Comparison of ENCODE assay signal across 18 cellular contexts in the genomic region with DNA sequence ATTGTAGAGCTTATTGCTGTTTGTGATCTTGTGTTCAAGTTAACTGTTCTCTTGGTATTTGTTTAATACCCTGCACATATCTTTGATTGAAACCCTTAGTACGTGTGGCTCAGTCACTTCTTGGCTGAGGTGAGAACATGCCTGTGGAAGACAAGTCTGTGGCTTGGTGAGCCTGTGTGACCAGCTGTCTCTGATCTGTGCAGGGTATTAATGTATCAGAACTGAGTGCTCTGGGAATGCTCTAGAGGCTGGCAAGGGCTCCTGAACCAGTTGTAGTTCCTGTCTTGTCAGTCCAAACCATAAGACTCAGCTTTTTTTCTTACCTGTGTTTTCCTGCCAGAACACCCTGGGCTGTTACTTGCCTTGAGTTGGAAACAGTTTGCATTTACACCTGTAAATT. TPM values are rescaled to one million over a fixed set of nuclear protein-coding genes. Genes with fewer than 3 reads are reported as not detected.
DNase-seq lines count a peak whose midpoint lies in the region; ATAC-seq and TF ChIP-seq lines count a peak whose summit lies in the region.
"Had no signal": no experiment of that assay in that cellular context is flagged by ENCODE, and none has a peak within 500 bp of the region (broad histone marks: within the 10 kb centered on the region; RNA-seq: fewer than 3 reads in every experiment).

No MANE protein-coding gene starts in this region.

- H3K14ac ChIP-seq in IMR-90 (replicated peaks; ENCODE audit: low read depth, low read length) (no peak overlapping the region), trophoblast cell (ENCODE audit: low read length) (no peak overlapping the region)

- no peak for TF ChIP-seq RAD21 in IMR-90 (IDR thresholded peaks at IDR 0.05; ENCODE audit: low read length)

- no peak for ATAC-seq in IMR-90 (ENCODE audit: low read depth)
- no peak for ATAC-seq in activated T-cell treated with anti-CD3 and anti-CD28 coated beads, Interleukin-2, amount 50 U/mL, for 72 hours (replicated peaks in 1 of 2)
- ATAC-seq: A549; CD8-positive, alpha-beta T cell had no signal

- no peaks in the 10 kb centered on the region for H4K20me1 ChIP-seq in IMR-90 (ENCODE audit: insufficient read depth, low read length)
- H4K20me1 ChIP-seq: BLaER1 treated with 17β-estradiol and CSF1 and Interleukin-3, amounts not matched to agents 10 nM and 100 nM had no signal

- H4K91ac ChIP-seq in IMR-90 (ENCODE audit: insufficient read depth, low read depth, low read length) (no peak overlapping the region), trophoblast cell (ENCODE audit: low read depth, low read length) (no peak overlapping the region)

- peaks cover 2% of the 10 kb centered on the region for H3K4me1 ChIP-seq in IMR-90 (ENCODE audit: control insufficient read depth, insufficient read depth, low read length)
- peaks cover 0 to 3% of the 10 kb centered on the region in 2 experiments for H3K4me1 ChIP-seq in trophoblast cell (ENCODE audit: control insufficient read depth in 1 of 2, insufficient read depth in 2 of 2, low read length in 2 of 2)

- H2AK5ac ChIP-seq in IMR-90 (ENCODE audit: low read depth, low read length), result no peak overlapping the region
- H2AK5ac ChIP-seq in trophoblast cell (ENCODE audit: low read length), result no peak overlapping the region

- H3K23ac ChIP-seq in IMR-90 (ENCODE audit: low read depth, low read length) (no peak overlapping the region), trophoblast cell (ENCODE audit: low read length) (no peak overlapping the region)

- in situ Hi-C loops in IMR-90 (cut with MboI; ENCODE audit: low sequenced_read_pairs), result no loop called here

- no peak overlapping the region for H2BK12ac ChIP-seq in trophoblast cell (ENCODE audit: low read length)

- POLR2A ChIA-PET in IMR-90 (lab: Charles Lee; ENCODE audit: unreplicated experiment), result no interaction called here

- H3K56ac ChIP-seq in IMR-90 (ENCODE audit: extremely low read depth, insufficient read depth, low read length), result no peak overlapping the region

- peaks cover 8% of the 10 kb centered on the region for H3K27me3 Mint-ChIP-seq in activated T-cell treated with anti-CD3 and anti-CD28 coated beads, Interleukin-2, amount 50 U/mL, for 72 hours (ENCODE audit: low read depth)

- no peak for TF ChIP-seq POLR2A in IMR-90 (IDR thresholded peaks at IDR 0.05; ENCODE audit: low read depth, low read length)

- H2BK20ac ChIP-seq in IMR-90 (ENCODE audit: low read depth, low read length), result no peak overlapping the region

- H3K18ac ChIP-seq in IMR-90 (ENCODE audit: low read depth, low read length) (no peak overlapping the region), trophoblast cell (ENCODE audit: low read length) (no peak overlapping the region)

- peak overlapping the region; percentile 41 for H2AFZ ChIP-seq in IMR-90 (replicated peaks; ENCODE audit: low read length, poor library complexity)
- no peak overlapping the region for H2AFZ ChIP-seq in trophoblast cell (ENCODE audit: insufficient read depth, low read length, poor library complexity)

- BruUV-seq in IMR-90 (replicated peaks; lab: Mats Ljungman, UMichigan), result no TSS peak

- H4K5ac ChIP-seq in IMR-90 (ENCODE audit: low read depth, low read length), result no peak overlapping the region

- no peaks in the 10 kb centered on the region for H3K4me1 Mint-ChIP-seq in activated T-cell treated with anti-CD3 and anti-CD28 coated beads, Interleukin-2, amount 50 U/mL, for 72 hours (ENCODE audit: low read depth)
- H3K4me1 Mint-ChIP-seq: B cell had no signal

- intact Hi-C loops in IMR-90 (cut with micrococcal nuclease), result no loop called here

- DNase-seq in IMR-90 (no peak), epithelial cell of esophagus (ENCODE audit: low read depth) (peak; percentile 16), myocyte (ENCODE audit: low read depth) (peak; percentile 61), trophoblast cell (no peak), germinal center (ENCODE audit: low spot score) (no peak)
- no peak for DNase-seq in activated T-cell treated with anti-CD3 and anti-CD28 coated beads, Interleukin-2, amount 50 U/mL, for 72 hours
- DNase-seq: AML-193; Caco-2; Calu3; CD4-positive, alpha-beta T cell; CD8-positive, alpha-beta T cell; DMS79 treated with DMSO at 0.1 percent for 48 hours; GF-D8 had no signal

- no peak overlapping the region for H3K4me3 Mint-ChIP-seq in activated T-cell treated with anti-CD3 and anti-CD28 coated beads, Interleukin-2, amount 50 U/mL, for 72 hours
- H3K4me3 Mint-ChIP-seq: B cell; CD4-positive, alpha-beta T cell; CD8-positive, alpha-beta T cell had no signal

- H3K27ac ChIP-seq in IMR-90 (ENCODE audit: insufficient read depth, low read length), result no peak overlapping the region
- H3K27ac ChIP-seq in trophoblast cell (ENCODE audit: low read depth, low read length), result no peak overlapping the region
- H3K27ac ChIP-seq: 22Rv1; A549; BLaER1 treated with 17β-estradiol and CSF1 and Interleukin-3, amounts not matched to agents 10 nM and 100 nM; C4-2B had no signal

- CTCF ChIA-PET in IMR-90 (lab: Yijun Ruan, JAX), result no interaction called here

- no peaks in the 10 kb centered on the region for H3K36me3 Mint-ChIP-seq in activated T-cell treated with anti-CD3 and anti-CD28 coated beads, Interleukin-2, amount 50 U/mL, for 72 hours (ENCODE audit: insufficient read depth in 2 of 2)
- H3K36me3 Mint-ChIP-seq: CD8-positive, alpha-beta T cell had no signal

- H3K79me2 ChIP-seq in trophoblast cell (ENCODE audit: control insufficient read depth, insufficient read depth, low read length, poor library complexity), result no peaks in the 10 kb centered on the region

- no peak overlapping the region for H2BK120ac ChIP-seq in IMR-90 (ENCODE audit: low read depth, low read length)
- no peak overlapping the region for H2BK120ac ChIP-seq in trophoblast cell (ENCODE audit: insufficient read depth, low read length, poor library complexity)

- TF ChIP-seq CTCF in IMR-90 (conservative IDR thresholded peaks at IDR 0.05; ENCODE audit: low read depth, low read length) (no peak), epithelial cell of esophagus (IDR thresholded peaks at IDR 0.05; ENCODE audit: insufficient read depth, low read depth, low read length, missing control alignments) (no peak)

- no peak overlapping the region for H2AK9ac ChIP-seq in IMR-90 (replicated peaks; ENCODE audit: low read depth, low read length, poor library complexity)

- no peak overlapping the region for H3K27ac Mint-ChIP-seq in activated T-cell treated with anti-CD3 and anti-CD28 coated beads, Interleukin-2, amount 50 U/mL, for 72 hours
- H3K27ac Mint-ChIP-seq: B cell; CD4-positive, alpha-beta T cell; CD8-positive, alpha-beta T cell had no signal

- H3K36me3 ChIP-seq in IMR-90 (ENCODE audit: control insufficient read depth, insufficient read depth, low read length) (no peaks in the 10 kb centered on the region), trophoblast cell (ENCODE audit: control insufficient read depth in 1 of 2, insufficient read depth in 2 of 2, low read length in 2 of 2) (no peaks in the 10 kb centered on the region)
- H3K36me3 ChIP-seq: BLaER1 treated with 17β-estradiol and CSF1 and Interleukin-3, amounts not matched to agents 10 nM and 100 nM had no signal

- H3K4me3 ChIP-seq in IMR-90 (ENCODE audit: insufficient read depth, low read depth, low read length), result no peak overlapping the region
- no peak overlapping the region for H3K4me3 ChIP-seq in epithelial cell of esophagus (ENCODE audit: low read length)
- H3K4me3 ChIP-seq in trophoblast cell (ENCODE audit: low read depth, low read length), result no peak overlapping the region
- H3K4me3 ChIP-seq: A549; BLaER1 treated with 17β-estradiol and CSF1 and Interleukin-3, amounts not matched to agents 10 nM and 100 nM had no signal

- H3K4me2 ChIP-seq in IMR-90 (ENCODE audit: low read depth, low read length) (no peak overlapping the region), trophoblast cell (ENCODE audit: low read length) (no peak overlapping the region)
- H3K4me2 ChIP-seq: A549; BLaER1 treated with 17β-estradiol and CSF1 and Interleukin-3, amounts not matched to agents 10 nM and 100 nM had no signal

- H3K9me3 Mint-ChIP-seq in activated T-cell treated with anti-CD3 and anti-CD28 coated beads, Interleukin-2, amount 50 U/mL, for 72 hours, result no peaks in the 10 kb centered on the region
- H3K9me3 Mint-ChIP-seq: CD4-positive, alpha-beta T cell; CD8-positive, alpha-beta T cell had no signal

- no peaks in the 10 kb centered on the region for H3K27me3 ChIP-seq in IMR-90 (ENCODE audit: control insufficient read depth, insufficient read depth, low read length)
- no peaks in the 10 kb centered on the region for H3K27me3 ChIP-seq in trophoblast cell (ENCODE audit: insufficient read depth, low read length)
- H3K27me3 ChIP-seq: BLaER1 treated with 17β-estradiol and CSF1 and Interleukin-3, amounts not matched to agents 10 nM and 100 nM had no signal

- no peak overlapping the region for H4K12ac ChIP-seq in trophoblast cell (ENCODE audit: low read depth, low read length)

- H3K4ac ChIP-seq in IMR-90 (ENCODE audit: low read depth, low read length) (no peak overlapping the region), trophoblast cell (ENCODE audit: low read depth, low read length) (no peak overlapping the region)

- H4K8ac ChIP-seq in IMR-90 (ENCODE audit: low read depth in 2 of 2, low read length in 2 of 2) (no peak overlapping the region), trophoblast cell (ENCODE audit: low read depth, low read length) (no peak overlapping the region)

- no CpG with 5 or more reads among the region's 1 CpG for WGBS in IMR-90 (ENCODE audit: extremely low coverage in 2 of 2, insufficient read length in 1 of 2), 2 experiments
- no CpG with 5 or more reads among the region's 1 CpG for WGBS in trophoblast cell (ENCODE audit: extremely low coverage, insufficient coverage, insufficient read length)

- no peaks in the 10 kb centered on the region for H3K9me1 ChIP-seq in IMR-90 (ENCODE audit: insufficient read depth, low read length)

- H3K9me3 ChIP-seq in IMR-90 (ENCODE audit: control insufficient read depth, insufficient read depth, low read length), result no peaks in the 10 kb centered on the region
- no peaks in the 10 kb centered on the region for H3K9me3 ChIP-seq in trophoblast cell (ENCODE audit: insufficient read depth, low read depth, low read length)
- H3K9me3 ChIP-seq: A549, Caco-2 had no signal

- dilution Hi-C loops in IMR-90 (cut with HindIII; ENCODE audit: low sequenced_read_pairs, unreplicated experiment), result no loop called here

- no peak overlapping the region for H2BK15ac ChIP-seq in IMR-90 (ENCODE audit: low read depth, low read length)

- H3K79me1 ChIP-seq in IMR-90 (ENCODE audit: low read depth in 1 of 2, low read length in 2 of 2) (no peaks in the 10 kb centered on the region), trophoblast cell (ENCODE audit: low read length) (no peaks in the 10 kb centered on the region)

- H2BK5ac ChIP-seq in IMR-90 (ENCODE audit: low read depth, low read length, poor library complexity, severe bottlenecking), result no peak overlapping the region
- no peak overlapping the region for H2BK5ac ChIP-seq in trophoblast cell (ENCODE audit: low read depth, low read length, poor library complexity)

- H3K9ac ChIP-seq in IMR-90 (ENCODE audit: low read depth, low read length) (no peak overlapping the region), trophoblast cell (ENCODE audit: low read length) (no peak overlapping the region)
- H3K9ac ChIP-seq: BLaER1 treated with 17β-estradiol and CSF1 and Interleukin-3, amounts not matched to agents 10 nM and 100 nM had no signal

RNA-seq across cellular contexts. Expression of a gene that starts 52.4 kb away (rescaled TPM):
- total RNA-seq in IMR-90 (2012; rRNA removed) (111 and 132 TPM in 2 replicates), myocyte (10.1 and 12.9 TPM in 2 replicates)
- polyA plus RNA-seq in IMR-90 (2012; rRNA removed), result 30.7 and 36.9 TPM in 2 replicates
- polyA plus RNA-seq in IMR-90 (2012; cell fraction: cytosol; rRNA removed), result 17.3 and 20.6 TPM in 2 replicates
- polyA plus RNA-seq in IMR-90 (2012; cell fraction: nucleus; rRNA removed; ENCODE audit: low replicate concordance), result 25.9 and 75.6 TPM in 2 replicates
- polyA plus RNA-seq in myocyte (2012), result 11.3 TPM
- total RNA-seq in activated T-cell treated with anti-CD3 and anti-CD28 coated beads, Interleukin-2, amount 50 U/mL, for 72 hours, result 1 to 10 TPM; 3.4 to 6.6 TPM
- polyA plus RNA-seq in trophoblast cell (2013), result 5.3 and 6.3 TPM in 2 replicates

Comparison
In these comparisons a context has a peak if more than half of its experiments do, and no peak if none do; other contexts are left out.
1. DNase-seq: peak in epithelial cell of esophagus (single experiment) and myocyte (single experiment); none in IMR-90 (single experiment), activated T-cell treated with anti-CD3 and anti-CD28 coated beads, Interleukin-2, amount 50 U/mL, for 72 hours (0 of 2), trophoblast cell (0 of 2) and germinal center (single experiment).